Comparison of ENCODE assay signal across 8 cellular contexts in genomic region chr10:32332299-32332750, GRCh38. TPM values are rescaled to one million over a fixed set of nuclear protein-coding genes. Genes with fewer than 3 reads are reported as not detected.
A peak's percentile ranks its signal among the peaks of the same experiment; 100 is the strongest.
DNase-seq lines count a peak whose midpoint lies in the region; ATAC-seq and TF ChIP-seq lines count a peak whose summit lies in the region.

No MANE protein-coding gene starts in this region.

- peak overlapping the region; percentile 21 for H3K4me2 ChIP-seq in Loucy (ENCODE audit: low read depth, low read length, poor library complexity, severe bottlenecking)

- no peak overlapping the region for H2AFZ ChIP-seq in Loucy (ENCODE audit: low read length)

- H3K79me2 ChIP-seq in Loucy (ENCODE audit: insufficient read depth, low read length), result peaks cover 100% of the 10 kb centered on the region

- no peaks in the 10 kb centered on the region for H3K9me3 ChIP-seq in CD8-positive, alpha-beta T cell (ENCODE audit: low read length)
- no peaks in the 10 kb centered on the region for H3K9me3 ChIP-seq in Loucy (ENCODE audit: insufficient read depth, low read depth, low read length)

- no peak for TF ChIP-seq CTCF in CD8-positive, alpha-beta T cell (IDR thresholded peaks at IDR 0.05)
- TF ChIP-seq CTCF in Loucy (conservative IDR thresholded peaks at IDR 0.05; ENCODE audit: low read length), result no peak

- no peaks in the 10 kb centered on the region for H3K27me3 Mint-ChIP-seq in CD8-positive, alpha-beta T cell (ENCODE audit: low read depth)
- H3K27me3 Mint-ChIP-seq in activated T-helper 1 cell treated with anti-CD3 and anti-CD28 coated beads, Interleukin-12 subunit alpha, Interleukin-12 subunit beta, Interleukin-2, Interleukin-4 antibody, amounts not matched to agents 30 ng/mL and 10 ng/mL and 1 ng/mL, durations not matched to agents 14 hours and 24 hours and 36 hours (ENCODE audit: insufficient read depth), result no peaks in the 10 kb centered on the region
- H3K27me3 Mint-ChIP-seq in immature natural killer cell (ENCODE audit: low read depth in 3 of 3), result peaks cover 0 to 6% (median 0%) of the 10 kb centered on the region in 3 donors

- no peaks in the 10 kb centered on the region for H3F3A ChIP-seq in Loucy (ENCODE audit: low read depth)

- no peaks in the 10 kb centered on the region for H3K9me2 ChIP-seq in Loucy (replicated peaks; ENCODE audit: low read depth, low read length)

- POLR2A ChIA-PET in CD8-positive, alpha-beta T cell (lab: Charles Lee), result interaction anchor here (1.5 kb wide), 1 partner anchor 13 kb away, joined by 6 read pairs; no protein-coding TSS in a partner anchor

- peak overlapping the region; percentile 90 for H3K27ac Mint-ChIP-seq in CD8-positive, alpha-beta T cell
- H3K27ac Mint-ChIP-seq in activated T-helper 1 cell treated with anti-CD3 and anti-CD28 coated beads, Interleukin-12 subunit alpha, Interleukin-12 subunit beta, Interleukin-2, Interleukin-4 antibody, amounts not matched to agents 30 ng/mL and 10 ng/mL and 1 ng/mL, durations not matched to agents 14 hours and 24 hours and 36 hours, result peak overlapping the region; percentile 97
- H3K27ac Mint-ChIP-seq in immature natural killer cell, result peak overlapping the region; percentile 93 to 99 (median 94)

- peak; percentile 32 to 89 (median 60) for DNase-seq in CD8-positive, alpha-beta T cell
- DNase-seq in activated T-helper 1 cell treated with anti-CD3 and anti-CD28 coated beads, Interleukin-12 subunit alpha, Interleukin-12 subunit beta, Interleukin-2, Interleukin-4 antibody, amounts not matched to agents 30 ng/mL and 10 ng/mL and 1 ng/mL, durations not matched to agents 14 hours and 24 hours and 36 hours (ENCODE audit: low spot score), result peak; percentile 71
- DNase-seq in immature natural killer cell, result peak; percentile 78 to 84 (median 83)
- peak; percentile 70 to 72 for DNase-seq in stimulated activated CD8-positive, alpha-beta memory T cell treated with anti-CD3 and anti-CD28 coated beads, Interleukin-15, amount 100 ng/mL, for 48 hours (ENCODE audit: low read depth in 2 of 2)
- DNase-seq in NCI-H187 treated with DMSO at 0.1 percent for 48 hours (lab: John Stamatoyannopoulos, UW), result no peak
- no peak for DNase-seq in NCI-H226

- peaks cover 91% of the 10 kb centered on the region for H3K4me1 ChIP-seq in CD8-positive, alpha-beta T cell (ENCODE audit: insufficient read depth, low read length)
- peaks cover 31% of the 10 kb centered on the region for H3K4me1 ChIP-seq in Loucy (ENCODE audit: insufficient read depth, low read length, poor library complexity, severe bottlenecking)

- no peaks in the 10 kb centered on the region for H3K27me3 ChIP-seq in CD8-positive, alpha-beta T cell (ENCODE audit: insufficient read depth, low read length)
- H3K27me3 ChIP-seq in Loucy (ENCODE audit: insufficient read depth, low read length, poor library complexity, severe bottlenecking), result no peaks in the 10 kb centered on the region

- H3K9ac ChIP-seq in Loucy (ENCODE audit: low read depth, low read length, poor library complexity, severe bottlenecking), result no peak overlapping the region

- CTCF ChIA-PET in CD8-positive, alpha-beta T cell (lab: Charles Lee), result no interaction called here

- H3K4me3 Mint-ChIP-seq in CD8-positive, alpha-beta T cell, result peak overlapping the region; percentile 73
- H3K4me3 Mint-ChIP-seq in activated T-helper 1 cell treated with anti-CD3 and anti-CD28 coated beads, Interleukin-12 subunit alpha, Interleukin-12 subunit beta, Interleukin-2, Interleukin-4 antibody, amounts not matched to agents 30 ng/mL and 10 ng/mL and 1 ng/mL, durations not matched to agents 14 hours and 24 hours and 36 hours, result peak overlapping the region; percentile 80
- peak overlapping the region; percentile 15 to 71 (median 54) for H3K4me3 Mint-ChIP-seq in immature natural killer cell

- ATAC-seq in CD8-positive, alpha-beta T cell, result peak; percentile 96
- peak; percentile 93 for ATAC-seq in GM21447 (IDR thresholded peaks at IDR 0.05; ENCODE audit: unreplicated experiment)

- H3K27ac ChIP-seq in CD8-positive, alpha-beta T cell (ENCODE audit: low read depth, low read length), result peak overlapping the region; percentile 12

- no peaks in the 10 kb centered on the region for H3K36me3 ChIP-seq in CD8-positive, alpha-beta T cell (ENCODE audit: insufficient read depth, low read length)
- H3K36me3 ChIP-seq in Loucy (ENCODE audit: insufficient read depth, low read length), result peaks cover 10% of the 10 kb centered on the region; the same call in 1 of the 2 replicates

- no peak overlapping the region for H3K4me3 ChIP-seq in CD8-positive, alpha-beta T cell (ENCODE audit: low read depth, low read length)
- no peak overlapping the region for H3K4me3 ChIP-seq in Loucy (ENCODE audit: low read length, poor library complexity, severe bottlenecking)

- peaks cover 31% of the 10 kb centered on the region for H3K36me3 Mint-ChIP-seq in CD8-positive, alpha-beta T cell
- H3K36me3 Mint-ChIP-seq in activated T-helper 1 cell treated with anti-CD3 and anti-CD28 coated beads, Interleukin-12 subunit alpha, Interleukin-12 subunit beta, Interleukin-2, Interleukin-4 antibody, amounts not matched to agents 30 ng/mL and 10 ng/mL and 1 ng/mL, durations not matched to agents 14 hours and 24 hours and 36 hours (ENCODE audit: low read depth), result peaks cover 17% of the 10 kb centered on the region
- H3K36me3 Mint-ChIP-seq in immature natural killer cell, result peaks cover 0 to 3% (median 0%) of the 10 kb centered on the region in 3 donors

- peaks cover 94% of the 10 kb centered on the region for H3K4me1 Mint-ChIP-seq in CD8-positive, alpha-beta T cell (ENCODE audit: low read depth)
- peaks cover 93% of the 10 kb centered on the region for H3K4me1 Mint-ChIP-seq in activated T-helper 1 cell treated with anti-CD3 and anti-CD28 coated beads, Interleukin-12 subunit alpha, Interleukin-12 subunit beta, Interleukin-2, Interleukin-4 antibody, amounts not matched to agents 30 ng/mL and 10 ng/mL and 1 ng/mL, durations not matched to agents 14 hours and 24 hours and 36 hours (ENCODE audit: low read depth)
- peaks cover 95 to 99% of the 10 kb centered on the region in 2 donors for H3K4me1 Mint-ChIP-seq in immature natural killer cell

- intact Hi-C loops in CD8-positive, alpha-beta T cell (cut with DNase I, micrococcal nuclease), result loop anchor here (1.0 to 10.0 kb wide), 4 partner anchors 12 to 468 kb away; no protein-coding TSS in a partner anchor
- intact Hi-C loops in activated T-helper 1 cell treated with anti-CD3 and anti-CD28 coated beads, Interleukin-12 subunit alpha, Interleukin-12 subunit beta, Interleukin-2, Interleukin-4 antibody, amounts not matched to agents 30 ng/mL and 10 ng/mL and 1 ng/mL, durations not matched to agents 14 hours and 24 hours and 36 hours (cut with micrococcal nuclease), result loop anchor here (1.0 to 5.0 kb wide), 10 partner anchors 8 to 800 kb away; partner anchors contain the start of gene KIF5B

- peaks cover 96% of the 10 kb centered on the region for H4K20me1 ChIP-seq in Loucy (ENCODE audit: insufficient read depth, low read length, poor library complexity, severe bottlenecking)

- H3K9me3 Mint-ChIP-seq in CD8-positive, alpha-beta T cell, result no peaks in the 10 kb centered on the region
- H3K9me3 Mint-ChIP-seq in activated T-helper 1 cell treated with anti-CD3 and anti-CD28 coated beads, Interleukin-12 subunit alpha, Interleukin-12 subunit beta, Interleukin-2, Interleukin-4 antibody, amounts not matched to agents 30 ng/mL and 10 ng/mL and 1 ng/mL, durations not matched to agents 14 hours and 24 hours and 36 hours, result no peaks in the 10 kb centered on the region
- no peaks in the 10 kb centered on the region for H3K9me3 Mint-ChIP-seq in immature natural killer cell

RNA-seq across cellular contexts. Expression of gene EPC1, which starts 14.6 kb away (rescaled TPM):
- 100 to 1,000 TPM; 205 TPM for total RNA-seq in CD8-positive, alpha-beta T cell
- 36.5 and 37.8 TPM in 2 replicates for total RNA-seq in activated T-helper 1 cell treated with anti-CD3 and anti-CD28 coated beads, Interleukin-12 subunit alpha, Interleukin-12 subunit beta, Interleukin-2, Interleukin-4 antibody, amounts not matched to agents 30 ng/mL and 10 ng/mL and 1 ng/mL, durations not matched to agents 14 hours and 24 hours and 36 hours
- polyA plus RNA-seq in immature natural killer cell, result 10 to 100 TPM; 43.1 to 63.4 (median 50.5) TPM

Comparison
In these comparisons a context has a peak if more than half of its experiments do, and no peak if none do; other contexts are left out.
1. DNase-seq: peak in CD8-positive, alpha-beta T cell (7 of 7), activated T-helper 1 cell treated with anti-CD3 and anti-CD28 coated beads, Interleukin-12 subunit alpha, Interleukin-12 subunit beta, Interleukin-2, Interleukin-4 antibody, amounts not matched to agents 30 ng/mL and 10 ng/mL and 1 ng/mL, durations not matched to agents 14 hours and 24 hours and 36 hours (single experiment), immature natural killer cell (3 of 3) and stimulated activated CD8-positive, alpha-beta memory T cell treated with anti-CD3 and anti-CD28 coated beads, Interleukin-15, amount 100 ng/mL, for 48 hours (2 of 2); none in NCI-H187 treated with DMSO at 0.1 percent for 48 hours (single experiment) and NCI-H226 (single experiment).
2. Peak in every context shown above with its lines, with median percentiles within 50 percentile points of each other: H3K27ac Mint-ChIP-seq and H3K4me3 Mint-ChIP-seq.